In the genomic region with DNA sequence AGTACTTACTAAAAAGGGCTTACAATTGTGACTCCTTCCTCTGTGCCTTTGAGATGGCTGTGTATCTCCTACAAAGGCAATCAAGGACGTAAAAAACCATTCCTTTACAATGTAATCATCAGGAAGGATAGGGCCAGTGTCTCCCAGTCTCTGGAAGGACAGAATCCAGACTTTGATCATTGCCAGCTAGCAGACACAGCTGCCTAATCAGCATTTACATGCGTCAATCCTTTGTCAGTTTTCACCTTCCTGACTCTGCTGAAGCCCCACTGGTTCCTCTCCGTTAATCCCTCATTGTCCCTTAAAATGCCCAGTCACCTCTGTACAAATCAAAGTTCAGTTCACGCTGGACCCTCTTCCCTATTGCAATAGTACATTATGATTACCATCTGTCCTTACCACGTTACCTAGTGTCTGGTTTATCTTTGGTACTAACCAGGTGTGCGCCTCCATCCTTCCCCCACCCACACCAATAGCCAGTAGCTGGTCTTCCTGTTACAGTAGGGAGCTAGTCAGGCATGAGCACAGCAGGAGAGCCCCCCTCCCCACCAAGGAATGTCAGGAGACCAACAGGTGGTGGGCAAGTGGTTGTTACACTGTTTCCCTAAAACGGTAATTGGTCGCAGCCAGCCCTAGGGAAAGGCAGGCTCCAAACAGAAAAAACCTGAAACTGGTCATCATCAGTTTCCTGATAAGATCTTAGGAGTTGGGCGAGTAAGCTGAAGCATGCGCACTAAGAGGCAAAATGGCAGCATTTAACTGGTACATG, we compare ENCODE assay signal across 33 cellular contexts. TPM values are rescaled to one million over a fixed set of nuclear protein-coding genes. Genes with fewer than 3 reads are reported as not detected.
DNase-seq lines count a peak whose midpoint lies in the region; ATAC-seq and TF ChIP-seq lines count a peak whose summit lies in the region.
"Had no signal": no experiment of that assay in that cellular context is flagged by ENCODE, and none has a peak within 500 bp of the region (broad histone marks: within the 10 kb centered on the region; RNA-seq: fewer than 3 reads in every experiment).

No MANE protein-coding gene starts in this region.

- H4K5ac ChIP-seq in mesendoderm (ENCODE audit: low read length) = no peak overlapping the region

- no peak overlapping the region for H3K23ac ChIP-seq in mesendoderm (ENCODE audit: low read length)

- H3K9me3 ChIP-seq in GM23248 (ENCODE audit: low read depth) (no peaks in the 10 kb centered on the region), HAP-1 (no peaks in the 10 kb centered on the region)
- H3K9me3 ChIP-seq: ascending aorta, gastrocnemius medialis, MG63, right atrium auricular region had no signal

- H2BK15ac ChIP-seq in mesendoderm (replicated peaks; ENCODE audit: low read depth) = no peak overlapping the region

- peaks cover 27% of the 10 kb centered on the region for H3K4me1 Mint-ChIP-seq in activated naive CD8-positive, alpha-beta T cell (ENCODE audit: low read depth)
- peaks cover 19% of the 10 kb centered on the region for H3K4me1 Mint-ChIP-seq in activated naive CD8-positive, alpha-beta T cell treated with anti-CD3 and anti-CD28 coated beads for 36 hours
- H3K4me1 Mint-ChIP-seq in WTC11 = peaks cover 36% of the 10 kb centered on the region

- no peak overlapping the region for H4K8ac ChIP-seq in mesendoderm (ENCODE audit: low read depth, low read length)

- H3K27me3 ChIP-seq in mesendoderm (ENCODE audit: insufficient read depth, low read length, poor library complexity) (no peaks in the 10 kb centered on the region), GM23248 (replicated peaks; ENCODE audit: insufficient read depth) (no peaks in the 10 kb centered on the region), HAP-1 (ENCODE audit: low read depth) (no peaks in the 10 kb centered on the region)
- H3K27me3 ChIP-seq: ascending aorta, gastrocnemius medialis, hepatocyte, MG63, right atrium auricular region had no signal

- POLR2A ChIA-PET in WTC11 (lab: Charles Lee) = no interaction called here

- no peak overlapping the region for H2AK5ac ChIP-seq in mesendoderm (ENCODE audit: low read length)

- H3K56ac ChIP-seq in mesendoderm (ENCODE audit: low read length) = no peak overlapping the region

- no peak for ATAC-seq in WTC11
- ATAC-seq in GM21723 (IDR thresholded peaks at IDR 0.05; ENCODE audit: unreplicated experiment) = no peak
- ATAC-seq: activated CD4-positive, alpha-beta T cell treated with anti-CD3 and anti-CD28 coated beads for 36 hours; activated CD8-positive, alpha-beta T cell treated with anti-CD3 and anti-CD28 coated beads, Interleukin-2, amount 10 ng/mL, durations not matched to agents 7 days and 5 days; activated naive CD4-positive, alpha-beta T cell treated with anti-CD3 and anti-CD28 coated beads, Interleukin-2, amount 50 U/mL, for 72 hours; CD8-positive, alpha-beta T cell; gastrocnemius medialis; K562; left ventricle myocardium superior; natural killer cell; SK-N-SH treated with all-trans-retinoic acid at 6 μM for 48 hours; T-helper 17 cell had no signal

- peaks cover 1% of the 10 kb centered on the region for H3K27me3 Mint-ChIP-seq in activated naive CD8-positive, alpha-beta T cell
- peaks cover 6% of the 10 kb centered on the region for H3K27me3 Mint-ChIP-seq in activated naive CD8-positive, alpha-beta T cell treated with anti-CD3 and anti-CD28 coated beads for 36 hours
- peaks cover 10% of the 10 kb centered on the region for H3K27me3 Mint-ChIP-seq in WTC11 (ENCODE audit: low read depth)
- H3K27me3 Mint-ChIP-seq: T-helper 17 cell had no signal

- H3K79me1 ChIP-seq in mesendoderm (ENCODE audit: low read length) = no peaks in the 10 kb centered on the region

- H3K9me3 Mint-ChIP-seq in activated naive CD8-positive, alpha-beta T cell (ENCODE audit: low read depth) = no peaks in the 10 kb centered on the region
- H3K9me3 Mint-ChIP-seq in activated naive CD8-positive, alpha-beta T cell treated with anti-CD3 and anti-CD28 coated beads for 36 hours = no peaks in the 10 kb centered on the region
- peaks cover 16% of the 10 kb centered on the region for H3K9me3 Mint-ChIP-seq in WTC11

- H3K18ac ChIP-seq in mesendoderm (ENCODE audit: low read length) = no peak overlapping the region

- no peak overlapping the region for H2BK120ac ChIP-seq in mesendoderm (ENCODE audit: low read depth, low read length)

- no CpG with 5 or more reads among the region's 10 CpGs for WGBS in mesendoderm (ENCODE audit: extremely low coverage, insufficient coverage, low lambda C conversion rate)
- 85 to 88% methylated on average over 10 of the region's 10 CpGs for WGBS in GM23248 (ENCODE audit: low coverage in 1 of 2, low lambda C conversion rate in 2 of 2, missing lambda C conversion rate in 2 of 2), 2 experiments

- no peak overlapping the region for H3K9ac ChIP-seq in mesendoderm (ENCODE audit: low read length)
- H3K9ac ChIP-seq in GM23248 = no peak overlapping the region
- H3K9ac ChIP-seq: parathyroid adenoma had no signal

- H2BK5ac ChIP-seq in mesendoderm (ENCODE audit: low read length) = no peak overlapping the region

- no peaks in the 10 kb centered on the region for H4K20me1 ChIP-seq in GM23248 (ENCODE audit: insufficient read depth)

- peaks cover 26% of the 10 kb centered on the region for H3F3A ChIP-seq in GM23248 (ENCODE audit: insufficient read depth)

- H3K79me2 ChIP-seq in mesendoderm (ENCODE audit: control insufficient read depth, insufficient read depth, low read length) (no peaks in the 10 kb centered on the region), GM23248 (ENCODE audit: insufficient read depth) (no peaks in the 10 kb centered on the region)
- H3K79me2 ChIP-seq: hepatocyte, parathyroid adenoma had no signal

- DNase-seq in activated naive CD8-positive, alpha-beta T cell treated with anti-CD3 and anti-CD28 coated beads for 36 hours = no peak
- DNase-seq in WTC11 (ENCODE audit: low spot score) (peak; percentile 35), mesendoderm (peak; percentile 41), GM23248 (no peak), NCI-H1417 (lab: John Stamatoyannopoulos, UW) (no peak), HAP-1 (ENCODE audit: low spot score in 2 of 2) (no peak)
- DNase-seq: 8988T; activated CD4-positive, alpha-beta T cell treated with anti-CD3 and anti-CD28 coated beads for 36 hours; activated CD8-positive, alpha-beta T cell treated with anti-CD3 and anti-CD28 coated beads, Interleukin-2, amount 10 ng/mL, durations not matched to agents 7 days and 5 days; CD8-positive, alpha-beta T cell; dermis blood vessel endothelial cell; gastrocnemius medialis; left ventricle myocardium superior; MG63; midbrain; natural killer cell; NCI-H1105 treated with DMSO at 0.1 percent for 48 hours; NCI-H2081; NCI-H2227 treated with DMSO at 0.1 percent for 48 hours; NCI-H748 treated with DMSO at 0.1 percent for 48 hours; stimulated activated CD4-positive, alpha-beta T cell treated with anti-CD3 and anti-CD28 coated beads, Interleukin-2, amount 100 ng/mL, for 48 hours; T-helper 17 cell had no signal

- no peak overlapping the region for H3K27ac ChIP-seq in mesendoderm (ENCODE audit: low read depth, low read length)
- H3K27ac ChIP-seq in GM23248 = no peak overlapping the region
- H3K27ac ChIP-seq: ascending aorta, gastrocnemius medialis, hepatocyte, parathyroid adenoma, right atrium auricular region, RWPE1 had no signal

- CTCF ChIA-PET in WTC11 (lab: Charles Lee) = interaction anchor here (0.6 to 0.7 kb wide), 2 partner anchors 106 to 111 kb away, joined by 3 to 4 read pairs; no protein-coding TSS in a partner anchor

- no peaks in the 10 kb centered on the region for H3K36me3 Mint-ChIP-seq in activated naive CD8-positive, alpha-beta T cell
- peaks cover 5% of the 10 kb centered on the region for H3K36me3 Mint-ChIP-seq in activated naive CD8-positive, alpha-beta T cell treated with anti-CD3 and anti-CD28 coated beads for 36 hours
- H3K36me3 Mint-ChIP-seq in WTC11 = peaks cover 14% of the 10 kb centered on the region
- H3K36me3 Mint-ChIP-seq: activated naive CD4-positive, alpha-beta T cell treated with anti-CD3 and anti-CD28 coated beads, Interleukin-2, amount 50 U/mL, for 72 hours had no signal

- no peak for TF ChIP-seq CTCF in WTC11 (IDR thresholded peaks at IDR 0.05)

- H3K27ac Mint-ChIP-seq in activated naive CD8-positive, alpha-beta T cell = peak overlapping the region; percentile 17
- H3K27ac Mint-ChIP-seq in activated naive CD8-positive, alpha-beta T cell treated with anti-CD3 and anti-CD28 coated beads for 36 hours = no peak overlapping the region
- H3K27ac Mint-ChIP-seq in WTC11 = peak overlapping the region; percentile 69; the same call in 1 of the 2 replicates
- H3K27ac Mint-ChIP-seq: activated CD4-positive, alpha-beta T cell treated with anti-CD3 and anti-CD28 coated beads for 36 hours; activated CD8-positive, alpha-beta T cell treated with anti-CD3 and anti-CD28 coated beads, Interleukin-2, amount 10 ng/mL, durations not matched to agents 7 days and 5 days; activated T-helper 2 cell treated with anti-CD3 and anti-CD28 coated beads, Interferon-gamma antibody, Interleukin-2, Interleukin-4, amounts not matched to agents 10 μg/mL and 5 μg/mL and 100 μg/mL, durations not matched to agents 14 hours and 24 hours and 36 hours; CD8-positive, alpha-beta T cell; natural killer cell; T-helper 17 cell had no signal

- no peaks in the 10 kb centered on the region for H3K36me3 ChIP-seq in mesendoderm (ENCODE audit: control insufficient read depth, insufficient read depth, low read length)
- H3K36me3 ChIP-seq in GM23248 (ENCODE audit: low read depth) = no peaks in the 10 kb centered on the region
- no peaks in the 10 kb centered on the region for H3K36me3 ChIP-seq in HAP-1 (replicated peaks)
- H3K36me3 ChIP-seq: ascending aorta, gastrocnemius medialis, MG63, right atrium auricular region had no signal

- no peak overlapping the region for H3K4me3 ChIP-seq in mesendoderm (ENCODE audit: low read length)
- H3K4me3 ChIP-seq in GM23248 = no peak overlapping the region
- no peak overlapping the region for H3K4me3 ChIP-seq in HAP-1
- H3K4me3 ChIP-seq: ascending aorta, gastrocnemius medialis, hepatocyte, K562, MG63, right atrium auricular region had no signal

- no peak overlapping the region for H2AFZ ChIP-seq in GM23248
- H2AFZ ChIP-seq: hepatocyte, parathyroid adenoma had no signal

- H3K4me3 Mint-ChIP-seq in activated naive CD8-positive, alpha-beta T cell = no peak overlapping the region
- no peak overlapping the region for H3K4me3 Mint-ChIP-seq in activated naive CD8-positive, alpha-beta T cell treated with anti-CD3 and anti-CD28 coated beads for 36 hours
- H3K4me3 Mint-ChIP-seq in WTC11 = no peak overlapping the region
- H3K4me3 Mint-ChIP-seq: activated CD4-positive, alpha-beta T cell treated with anti-CD3 and anti-CD28 coated beads for 36 hours; activated CD8-positive, alpha-beta T cell treated with anti-CD3 and anti-CD28 coated beads, Interleukin-2, amount 10 ng/mL, durations not matched to agents 7 days and 5 days; CD8-positive, alpha-beta T cell; natural killer cell; T-helper 17 cell had no signal

- no peak overlapping the region for H3K4ac ChIP-seq in mesendoderm (ENCODE audit: low read depth, low read length)

- H3K4me1 ChIP-seq in mesendoderm (ENCODE audit: control insufficient read depth, low read depth, low read length) (no peaks in the 10 kb centered on the region), GM23248 (ENCODE audit: insufficient read depth) (peaks cover 10% of the 10 kb centered on the region; the same call in 1 of the 2 replicates), HAP-1 (peaks cover 16% of the 10 kb centered on the region)
- H3K4me1 ChIP-seq: parathyroid adenoma had no signal

- H3K4me2 ChIP-seq in mesendoderm (ENCODE audit: low read length) (no peak overlapping the region), GM23248 (ENCODE audit: unreplicated experiment) (no peak overlapping the region)
- H3K4me2 ChIP-seq: hepatocyte had no signal

- H3K9me2 ChIP-seq in GM23248 (ENCODE audit: insufficient read depth) = no peaks in the 10 kb centered on the region

- in situ Hi-C loops in GM23248 (cut with MboI) = no loop called here
- in situ Hi-C loops in HAP-1 (cut with MboI; ENCODE audit: low sequenced_read_pairs) = no loop called here

RNA-seq across cellular contexts. Expression of a gene that starts 49.7 kb away (rescaled TPM):
- total RNA-seq in activated naive CD8-positive, alpha-beta T cell treated with anti-CD3 and anti-CD28 coated beads for 36 hours = 10 to 100 TPM; 21.4 to 22.9 TPM
- total RNA-seq in WTC11 (2021) = 12.5 to 15.8 TPM (median 15.2 TPM) in 3 replicates
- 10.4 TPM for polyA plus RNA-seq in mesendoderm (2013, experiment 1 of 2)
- 10.6 TPM for polyA plus RNA-seq in mesendoderm (2013, experiment 2 of 2)
- 12.9 and 18.3 TPM in 2 replicates for total RNA-seq in GM23248 (2014; rRNA removed; shearing (Covaris generic))
- polyA plus RNA-seq in GM23248 (2016; fragmentation: Nextera tagmentation; extraction: Ambion mirVana) = 12.9 and 14.2 TPM in 2 replicates

RNA-seq across cellular contexts. Expression of a gene that starts 55.4 kb away (rescaled TPM):
- 1 to 10 TPM; 6.8 to 7.0 TPM for total RNA-seq in activated naive CD8-positive, alpha-beta T cell treated with anti-CD3 and anti-CD28 coated beads for 36 hours
- total RNA-seq in WTC11 (2021) = 4.5 to 5.0 TPM (median 5.0 TPM) in 3 replicates
- polyA plus RNA-seq in mesendoderm (2013, experiment 1 of 2) = 2.8 TPM
- polyA plus RNA-seq in mesendoderm (2013, experiment 2 of 2) = 2.8 TPM
- total RNA-seq in GM23248 (2014; rRNA removed; shearing (Covaris generic)) = 7.7 and 8.1 TPM in 2 replicates
- polyA plus RNA-seq in GM23248 (2016; fragmentation: Nextera tagmentation; extraction: Ambion mirVana) = 5.8 and 6.3 TPM in 2 replicates

Comparison
In these comparisons a context has a peak if more than half of its experiments do, and no peak if none do; other contexts are left out.
1. DNase-seq: peak in WTC11 (single experiment) and mesendoderm (single experiment); none in activated naive CD8-positive, alpha-beta T cell treated with anti-CD3 and anti-CD28 coated beads for 36 hours (single experiment), GM23248 (single experiment), NCI-H1417 (0 of 3) and HAP-1 (0 of 2).